1 cellular context compared by ENCODE assay signal in genomic region chr13:79405831-79406596, GRCh38.
A peak's percentile ranks its signal among the peaks of the same experiment; 100 is the strongest.
TF ChIP-seq lines count a peak whose summit lies in the region.

RBM26 (minus strand) TSS chr13:79406255; CDS start chr13:79405774, 481 bp downstream.

TF ChIP-seq in HepG2, 621 proteins besides CTCF, POLR2A, EP300 and RAD21 (continued from another document):
- TF ChIP-seq ISX (CRISPR knock-in tag; conservative IDR thresholded peaks at IDR 0.05), result peak; percentile 83; the same call in 1 of the 2 replicates
- peak; percentile 52 for TF ChIP-seq SALL1 (CRISPR knock-in tag; IDR thresholded peaks at IDR 0.05)
- no peak for TF ChIP-seq HOXA9 (CRISPR knock-in tag; IDR thresholded peaks at IDR 0.05; ENCODE audit: borderline replicate concordance)
- TF ChIP-seq ZNF275 (CRISPR knock-in tag; IDR thresholded peaks at IDR 0.05; ENCODE audit: borderline replicate concordance), result peak; percentile 75; the same call in 1 of the 2 replicates
- peak in 1 of 2 experiments; percentile 45; a peak in 1 of 4 replicates for TF ChIP-seq REST (IDR thresholded peaks at IDR 0.05; ENCODE audit: borderline replicate concordance in 1 of 2, low read depth in 1 of 2, low read length in 2 of 2)
- TF ChIP-seq GATAD2A (CRISPR knock-in tag; IDR thresholded peaks at IDR 0.05), result peak; percentile 50; the same call in 1 of the 2 replicates
- peak; percentile 86 for TF ChIP-seq YEATS4 (CRISPR knock-in tag; IDR thresholded peaks at IDR 0.05; ENCODE audit: borderline replicate concordance)
- TF ChIP-seq KAT7 (CRISPR knock-in tag; IDR thresholded peaks at IDR 0.05; ENCODE audit: borderline replicate concordance), result peak; percentile 75; the same call in 1 of the 2 replicates
- TF ChIP-seq GABPB1 (CRISPR knock-in tag; IDR thresholded peaks at IDR 0.05), result peak; percentile 58
- no peak for TF ChIP-seq MED8 (CRISPR knock-in tag; IDR thresholded peaks at IDR 0.05; ENCODE audit: insufficient replicate concordance)
- TF ChIP-seq ZNF253 (CRISPR knock-in tag; IDR thresholded peaks at IDR 0.05; ENCODE audit: borderline replicate concordance), result peak; percentile 72; the same call in 1 of the 2 replicates
- 0 out of 2 replicates have a peak, but pooled peaks have one; percentile 30 for TF ChIP-seq ZNF749 (CRISPR knock-in tag; IDR thresholded peaks at IDR 0.05; ENCODE audit: borderline replicate concordance)
- TF ChIP-seq SMARCC2 (IDR thresholded peaks at IDR 0.05), result no peak
- 0 out of 2 replicates have a peak, but pooled peaks have one; percentile 40 for TF ChIP-seq ZNF446 (CRISPR knock-in tag; IDR thresholded peaks at IDR 0.05)
- peak; percentile 85 for TF ChIP-seq TFDP2 (CRISPR knock-in tag; IDR thresholded peaks at IDR 0.05)
- 0 out of 2 replicates have a peak, but pooled peaks have one; percentile 73 for TF ChIP-seq ZNF34 (CRISPR knock-in tag; IDR thresholded peaks at IDR 0.05; ENCODE audit: borderline replicate concordance)
- TF ChIP-seq HMGXB4 (CRISPR knock-in tag; IDR thresholded peaks at IDR 0.05; ENCODE audit: borderline replicate concordance in 1 of 2, low read depth in 1 of 2), result peak; percentile 46 to 85; a peak in 2 of 4 replicates
- TF ChIP-seq E2F1 (CRISPR knock-in tag; IDR thresholded peaks at IDR 0.05), result peak; percentile 81; the same call in 1 of the 2 replicates
- TF ChIP-seq KDM1A (CRISPR knock-in tag; IDR thresholded peaks at IDR 0.05), result 0 out of 2 replicates have a peak, but pooled peaks have one; percentile 13
- peak; percentile 65; the same call in 1 of the 2 replicates for TF ChIP-seq SRY (CRISPR knock-in tag; IDR thresholded peaks at IDR 0.05)
- peak; percentile 61; the same call in 1 of the 2 replicates for TF ChIP-seq HOXD1 (CRISPR knock-in tag; IDR thresholded peaks at IDR 0.05)
- 0 out of 2 replicates have a peak, but pooled peaks have one; percentile 41 for TF ChIP-seq CREB3 (CRISPR knock-in tag; IDR thresholded peaks at IDR 0.05)
- TF ChIP-seq HOMEZ (CRISPR knock-in tag; IDR thresholded peaks at IDR 0.05; ENCODE audit: low read depth), result peak; percentile 66; the same call in 1 of the 2 replicates
- peak; percentile 78; the same call in 1 of the 2 replicates for TF ChIP-seq CREBL2 (CRISPR knock-in tag; IDR thresholded peaks at IDR 0.05; ENCODE audit: borderline replicate concordance)
- no peak for TF ChIP-seq RBAK (CRISPR knock-in tag; IDR thresholded peaks at IDR 0.05)
- TF ChIP-seq ZNF710 (CRISPR knock-in tag; IDR thresholded peaks at IDR 0.05; ENCODE audit: borderline replicate concordance), result peak; percentile 44; the same call in 1 of the 2 replicates
- TF ChIP-seq ZNF432 (CRISPR knock-in tag; IDR thresholded peaks at IDR 0.05; ENCODE audit: borderline replicate concordance), result no peak
- peak; percentile 88; the same call in 1 of the 2 replicates for TF ChIP-seq RARG (CRISPR knock-in tag; IDR thresholded peaks at IDR 0.05; ENCODE audit: low read depth)
- no peak for TF ChIP-seq E2F5 (CRISPR knock-in tag; conservative IDR thresholded peaks at IDR 0.05)
- 0 out of 2 replicates have a peak, but pooled peaks have one; percentile 20 for TF ChIP-seq ZNF484 (CRISPR knock-in tag; IDR thresholded peaks at IDR 0.05; ENCODE audit: borderline replicate concordance, low read depth)
- peak; percentile 44 for TF ChIP-seq ZNF18 (CRISPR knock-in tag; IDR thresholded peaks at IDR 0.05; ENCODE audit: insufficient replicate concordance)
- TF ChIP-seq ZNF230 (CRISPR knock-in tag; IDR thresholded peaks at IDR 0.05), result 0 out of 2 replicates have a peak, but pooled peaks have one; percentile 69
- peak; percentile 29; the same call in 1 of the 2 replicates for TF ChIP-seq PAXIP1 (CRISPR knock-in tag; conservative IDR thresholded peaks at IDR 0.05)
- TF ChIP-seq ZNF430 (CRISPR knock-in tag; IDR thresholded peaks at IDR 0.05), result peak; percentile 80; the same call in 1 of the 2 replicates
- TF ChIP-seq PHF8 (CRISPR knock-in tag; IDR thresholded peaks at IDR 0.05), result peak; percentile 83
